In the genomic region with DNA sequence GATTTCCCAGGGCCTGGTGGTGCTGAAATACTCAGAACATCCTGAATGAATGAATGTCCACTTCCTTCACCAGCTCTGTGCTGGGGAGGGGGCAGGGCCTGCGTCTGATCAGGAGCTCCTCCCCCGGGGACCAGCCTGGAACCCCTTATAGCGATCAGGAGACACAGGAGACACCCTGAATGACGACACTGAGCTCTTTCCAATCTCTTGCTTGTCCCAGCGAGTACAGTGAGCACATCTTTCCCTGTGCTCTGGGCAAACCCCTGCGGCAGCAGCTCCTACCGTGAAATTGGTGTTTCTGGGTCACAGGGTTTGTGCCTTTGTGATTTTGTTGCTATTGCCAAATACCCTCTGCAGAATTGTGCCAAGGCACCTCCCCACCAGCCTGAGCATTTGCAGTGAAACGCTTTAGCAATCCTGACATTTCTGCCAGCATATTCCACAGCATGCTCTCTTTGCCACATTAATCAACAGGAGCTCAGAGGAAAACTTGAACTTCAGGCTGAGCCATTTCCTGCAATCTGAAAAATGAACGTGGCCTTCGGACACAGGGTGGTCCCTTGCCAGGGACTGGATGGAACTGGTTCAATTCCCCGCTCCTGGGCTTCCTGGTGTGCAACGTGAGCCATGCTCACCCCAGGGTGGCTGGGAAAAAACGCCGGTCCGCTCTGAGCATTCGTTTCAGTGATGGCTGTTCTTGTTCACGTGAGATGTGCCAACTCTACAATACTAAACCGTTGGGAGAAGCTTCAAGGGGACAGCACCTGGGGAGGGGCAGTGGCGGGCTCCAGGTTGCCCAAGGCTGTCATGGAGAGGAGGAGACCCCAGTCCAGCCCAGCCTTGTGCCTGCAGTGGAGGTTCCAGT, we compare ENCODE assay signal across 10 cellular contexts. TPM values are rescaled to one million over a fixed set of nuclear protein-coding genes. Genes with fewer than 3 reads are reported as not detected.
A peak's percentile ranks its signal among the peaks of the same experiment; 100 is the strongest.
DNase-seq lines count a peak whose midpoint lies in the region; ATAC-seq and TF ChIP-seq lines count a peak whose summit lies in the region.
"Had no signal": no experiment of that assay in that cellular context is flagged by ENCODE, and none has a peak within 500 bp of the region (broad histone marks: within the 10 kb centered on the region; RNA-seq: fewer than 3 reads in every experiment).

No MANE protein-coding gene starts in this region.

- no peaks in the 10 kb centered on the region for H3K36me3 Mint-ChIP-seq in CD4-positive, alpha-beta memory T cell
- H3K36me3 Mint-ChIP-seq in nephron progenitor cell (ENCODE audit: low read depth): no peaks in the 10 kb centered on the region

- POLR2A ChIA-PET in CD4-positive, alpha-beta memory T cell (lab: Charles Lee; ENCODE audit: partially characterized antibody): interaction anchor here (0.6 to 1.0 kb wide), 2 partner anchors 21 to 32 kb away, joined by 3 read pairs; no protein-coding TSS in a partner anchor

- peaks cover 0 to 3% (median 0%) of the 10 kb centered on the region in 8 donors for H3K9me3 Mint-ChIP-seq in CD4-positive, alpha-beta memory T cell
- H3K9me3 Mint-ChIP-seq in nephron progenitor cell: no peaks in the 10 kb centered on the region

- intact Hi-C loops in CD4-positive, alpha-beta memory T cell (cut with micrococcal nuclease): no loop called here
- intact Hi-C loops in head of caudate nucleus (cut with DNase I): no loop called here

- DNase-seq in CD4-positive, alpha-beta memory T cell: no peak
- DNase-seq in NCI-H1694 (lab: John Stamatoyannopoulos, UW): peak; percentile 79
- peak; percentile 74 for DNase-seq in dedifferentiated amniotic fluid mesenchymal stem cell (ENCODE audit: extremely low spot score)
- DNase-seq in nephron progenitor cell: no peak
- DNase-seq in head of caudate nucleus: no peak
- DNase-seq: Right ventricle myocardium superior had no signal

- no peaks in the 10 kb centered on the region for H3K9me3 ChIP-seq in CD4-positive, alpha-beta memory T cell (ENCODE audit: control insufficient read depth in 1 of 2, low read length in 2 of 2)

- no peak for ATAC-seq in HG03175 (IDR thresholded peaks at IDR 0.05; ENCODE audit: unreplicated experiment)
- no peak for ATAC-seq in HG02970 (IDR thresholded peaks at IDR 0.05; ENCODE audit: low FRiP score, unreplicated experiment)
- ATAC-seq in HG03097 (IDR thresholded peaks at IDR 0.05; ENCODE audit: low FRiP score, unreplicated experiment): no peak

- peaks cover 15 to 68% (median 45%) of the 10 kb centered on the region in 4 donors for H3K4me1 Mint-ChIP-seq in CD4-positive, alpha-beta memory T cell
- H3K4me1 Mint-ChIP-seq in nephron progenitor cell: peaks cover 63% of the 10 kb centered on the region

- H3K27ac Mint-ChIP-seq in CD4-positive, alpha-beta memory T cell: peak overlapping the region in 6 of 7 donors; percentile 22 to 83 (median 36)
- H3K27ac Mint-ChIP-seq in nephron progenitor cell: peak overlapping the region; percentile 68

- H3K4me3 ChIP-seq in CD4-positive, alpha-beta memory T cell (ENCODE audit: low read length in 2 of 2): no peak overlapping the region
- H3K4me3 ChIP-seq: skin epidermis had no signal

- H3K27me3 ChIP-seq in CD4-positive, alpha-beta memory T cell (ENCODE audit: insufficient read depth, low read length): no peaks in the 10 kb centered on the region

- CTCF ChIA-PET in CD4-positive, alpha-beta memory T cell (lab: Charles Lee; ENCODE audit: partially characterized antibody): interaction anchor here (0.6 kb wide), 1 partner anchor 17 kb away, joined by 3 read pairs; no protein-coding TSS in a partner anchor

- peaks cover 38% of the 10 kb centered on the region for H3K4me1 ChIP-seq in CD4-positive, alpha-beta memory T cell (ENCODE audit: insufficient read depth, low read length)

- no peaks in the 10 kb centered on the region for H3K27me3 Mint-ChIP-seq in CD4-positive, alpha-beta memory T cell
- peaks cover 12% of the 10 kb centered on the region for H3K27me3 Mint-ChIP-seq in nephron progenitor cell (ENCODE audit: low read depth, poor library complexity)

- no peak overlapping the region for H3K27ac ChIP-seq in CD4-positive, alpha-beta memory T cell (ENCODE audit: low read depth, low read length)

- peak overlapping the region in 1 of 8 donors; percentile 31 for H3K4me3 Mint-ChIP-seq in CD4-positive, alpha-beta memory T cell
- H3K4me3 Mint-ChIP-seq in nephron progenitor cell: no peak overlapping the region

- no peaks in the 10 kb centered on the region for H3K36me3 ChIP-seq in CD4-positive, alpha-beta memory T cell (ENCODE audit: insufficient read depth, low read length)

- no peak for TF ChIP-seq CTCF in nephron progenitor cell (IDR thresholded peaks at IDR 0.05)

RNA-seq across cellular contexts. Expression of a gene that starts 23.0 kb away (rescaled TPM):
- 10 to 100 TPM in 1 of 2 experiments, 1 to 10 TPM in 1; 9.7 to 11.0 TPM for total RNA-seq in CD4-positive, alpha-beta memory T cell
- 10 to 100 TPM in 1 of 2 donors, 1 to 10 TPM in 1; 6.8 to 10.9 TPM for polyA plus RNA-seq in CD4-positive, alpha-beta memory T cell

RNA-seq across cellular contexts. Expression of a gene that starts 31.4 kb away (rescaled TPM):
- 10 to 100 TPM; 73.6 to 75.9 TPM for total RNA-seq in CD4-positive, alpha-beta memory T cell
- 10 to 100 TPM; 13.8 to 65.3 TPM for polyA plus RNA-seq in CD4-positive, alpha-beta memory T cell

RNA-seq across cellular contexts. Expression of a gene that starts 43.6 kb away (rescaled TPM):
- not detected for total RNA-seq in CD4-positive, alpha-beta memory T cell
- under 1 TPM in 1 of 2 donors, not detected in 1; 0.41 TPM for polyA plus RNA-seq in CD4-positive, alpha-beta memory T cell

Comparison
In these comparisons a context has a peak if more than half of its experiments do, and no peak if none do; other contexts are left out.
1. DNase-seq: peak in NCI-H1694 (single experiment) and dedifferentiated amniotic fluid mesenchymal stem cell (single experiment); none in CD4-positive, alpha-beta memory T cell (0 of 5), nephron progenitor cell (single experiment) and head of caudate nucleus (0 of 42).